Comparison of ENCODE assay signal across 17 cellular contexts in genomic region chr21:46553993-46554392, GRCh38. TPM values are rescaled to one million over a fixed set of nuclear protein-coding genes. Genes with fewer than 3 reads are reported as not detected.
"Had no signal": no experiment of that assay in that cellular context is flagged by ENCODE, and none has a peak within 500 bp of the region (broad histone marks: within the 10 kb centered on the region; RNA-seq: fewer than 3 reads in every experiment).

No MANE protein-coding gene starts in this region.

- DNase-seq: activated CD4-positive, alpha-beta T cell treated with anti-CD3 and anti-CD28 coated beads, Interleukin-2, amount 10 ng/mL, durations not matched to agents 24 days and 14 days; activated CD4-positive, CD25-positive, alpha-beta regulatory T cell; activated T-cell treated with anti-CD3 and anti-CD28 coated beads, Interleukin-2, amount 50 U/mL, for 1 hour; aorta; dermis blood vessel endothelial cell; endodermal cell; erythroblast; mucosa of descending colon; sigmoid colon; stimulated activated CD4-positive, alpha-beta T cell treated with anti-CD3 and anti-CD28 coated beads, Interleukin-1b, Interleukin-23, amount 100 ng/mL, for 48 hours had no signal

- H3K27ac ChIP-seq: gastroesophageal sphincter, sigmoid colon had no signal

- H3K9me3 Mint-ChIP-seq: activated CD4-positive, alpha-beta T cell treated with anti-CD3 and anti-CD28 coated beads, Interleukin-2, amount 10 ng/mL, durations not matched to agents 24 days and 14 days; endodermal cell; nephron had no signal

- H3K4me3 ChIP-seq: gastroesophageal sphincter, mucosa of descending colon, sigmoid colon had no signal

- H3K4me1 ChIP-seq: gastroesophageal sphincter, sigmoid colon had no signal

- ATAC-seq: gastroesophageal sphincter, left lobe of liver, mucosa of descending colon had no signal

- H3K4me3 Mint-ChIP-seq: activated CD4-positive, alpha-beta T cell treated with anti-CD3 and anti-CD28 coated beads, Interleukin-2, amount 10 ng/mL, durations not matched to agents 24 days and 14 days; endodermal cell; nephron had no signal

- H3K27me3 ChIP-seq: gastroesophageal sphincter, sigmoid colon had no signal

- H3K4me1 Mint-ChIP-seq: endodermal cell, nephron had no signal

- H3K27me3 Mint-ChIP-seq: activated CD4-positive, alpha-beta T cell treated with anti-CD3 and anti-CD28 coated beads, Interleukin-2, amount 10 ng/mL, durations not matched to agents 24 days and 14 days had no signal

- H3K27ac Mint-ChIP-seq: activated CD4-positive, alpha-beta T cell treated with anti-CD3 and anti-CD28 coated beads, Interleukin-2, amount 10 ng/mL, durations not matched to agents 24 days and 14 days; endodermal cell; nephron had no signal

- H3K9me3 ChIP-seq: gastroesophageal sphincter, mucosa of descending colon, sigmoid colon had no signal

RNA-seq across cellular contexts. Expression of gene S100B, which starts 50.9 kb away (rescaled TPM):
- total RNA-seq: activated CD4-positive, alpha-beta T cell treated with anti-CD3 and anti-CD28 coated beads, Interleukin-2, amount 10 ng/mL, durations not matched to agents 24 days and 14 days; chondrocyte; dermis blood vessel endothelial cell; endodermal cell; left lobe of liver; osteocyte; T-helper 2 cell treated with Interferon-gamma antibody and Interleukin-4, amounts not matched to agents 100 ng/mL and 5 ng/mL, for 36 hours had no signal
- polyA plus RNA-seq: keratinocyte had no signal
